ENCODE assay signal across 16 cellular contexts in genomic region chr12:4140607-4141301, GRCh38.
A peak's percentile ranks its signal among the peaks of the same experiment; 100 is the strongest.
DNase-seq lines count a peak whose midpoint lies in the region; ATAC-seq and TF ChIP-seq lines count a peak whose summit lies in the region.
"Had no signal": no experiment of that assay in that cellular context is flagged by ENCODE, and none has a peak within 500 bp of the region (broad histone marks: within the 10 kb centered on the region; RNA-seq: fewer than 3 reads in every experiment).

No MANE protein-coding gene starts in this region.

- no peaks in the 10 kb centered on the region for H3K9me3 ChIP-seq in prostate gland

- H3K79me2 ChIP-seq in GM23338 (replicated peaks; ENCODE audit: insufficient read depth) = no peaks in the 10 kb centered on the region

- H3K9me2 ChIP-seq in GM23338 (ENCODE audit: insufficient read depth) = no peaks in the 10 kb centered on the region

- H3K4me1 ChIP-seq in GM23338 (ENCODE audit: insufficient read depth) (peaks cover 35% of the 10 kb centered on the region), prostate gland (replicated peaks) (no peaks in the 10 kb centered on the region)

- DNase-seq in activated CD4-positive, alpha-beta T cell treated with anti-CD3 and anti-CD28 coated beads, Interleukin-2, amount 10 ng/mL, durations not matched to agents 24 days and 14 days = no peak
- no peak for DNase-seq in activated CD4-positive, alpha-beta T cell treated with anti-CD3 and anti-CD28 coated beads, Interleukin-2, amount 50 U/mL, for 4 hours
- DNase-seq in GM23338 (ENCODE audit: low spot score) (no peak), erythroblast (lab: John Stamatoyannopoulos, UW) (no peak), prostate gland (ENCODE audit: low spot score) (no peak)
- DNase-seq in activated CD8-positive, alpha-beta memory T cell treated with anti-CD3 and anti-CD28 coated beads, Interleukin-2, amount 50 U/mL, for 48 hours = peak; percentile 55
- no peak for DNase-seq in stimulated activated CD4-positive, alpha-beta T cell treated with anti-CD3 and anti-CD28 coated beads, Interleukin-12 subunit alpha, Interleukin-12 subunit beta, amount 100 ng/mL, for 4 hours
- DNase-seq: NCI-H1436 treated with DMSO at 0.1 percent for 48 hours; NCI-H82; SHP77 treated with DMSO at 0.1 percent for 48 hours; stimulated activated CD4-positive, alpha-beta T cell treated with anti-CD3 and anti-CD28 coated beads, Interleukin-2, amount 100 ng/mL, for 24 hours had no signal

- ATAC-seq in GM23338 = peak; percentile 44

- WGBS in prostate gland = 92% methylated on average over 8 of the region's 8 CpGs

- intact Hi-C loops in activated CD4-positive, alpha-beta T cell treated with anti-CD3 and anti-CD28 coated beads, Interleukin-2, amount 10 ng/mL, durations not matched to agents 24 days and 14 days (cut with micrococcal nuclease) = loop anchor here (10.0 kb wide), 2 partner anchors 166 to 364 kb away; no protein-coding TSS in a partner anchor
- intact Hi-C loops in prostate gland (cut with DNase I) = no loop called here

- TF ChIP-seq POLR2A in erythroblast (IDR thresholded peaks at IDR 0.05; ENCODE audit: low read length) = no peak
- no peak for TF ChIP-seq POLR2A in prostate gland (IDR thresholded peaks at IDR 0.05)

- H3K4me3 Mint-ChIP-seq in activated CD4-positive, alpha-beta T cell treated with anti-CD3 and anti-CD28 coated beads, Interleukin-2, amount 10 ng/mL, durations not matched to agents 24 days and 14 days = peak overlapping the region; percentile 19
- H3K4me3 Mint-ChIP-seq in GM23338 = no peak overlapping the region
- no peak overlapping the region for H3K4me3 Mint-ChIP-seq in nephron

- no peaks in the 10 kb centered on the region for H4K20me1 ChIP-seq in GM23338 (replicated peaks; ENCODE audit: insufficient read depth)

- H3K27ac ChIP-seq in GM23338 (ENCODE audit: low read depth) (no peak overlapping the region), prostate gland (no peak overlapping the region)
- H3K27ac ChIP-seq: epithelial cell of prostate, VCaP had no signal

- no peaks in the 10 kb centered on the region for H3K27me3 Mint-ChIP-seq in activated CD4-positive, alpha-beta T cell treated with anti-CD3 and anti-CD28 coated beads, Interleukin-2, amount 10 ng/mL, durations not matched to agents 24 days and 14 days
- H3K27me3 Mint-ChIP-seq in GM23338 (ENCODE audit: insufficient read depth, low read depth, poor library complexity) = peaks cover 8% of the 10 kb centered on the region
- H3K27me3 Mint-ChIP-seq in nephron (ENCODE audit: low read depth) = peaks cover 12% of the 10 kb centered on the region
- H3K27me3 Mint-ChIP-seq: naive thymus-derived CD4-positive, alpha-beta T cell had no signal

- H3K27ac Mint-ChIP-seq in activated CD4-positive, alpha-beta T cell treated with anti-CD3 and anti-CD28 coated beads, Interleukin-2, amount 10 ng/mL, durations not matched to agents 24 days and 14 days = peak overlapping the region; percentile 96
- H3K27ac Mint-ChIP-seq in GM23338 (no peak overlapping the region), nephron (peak overlapping the region; percentile 34 to 80 (median 56))
- H3K27ac Mint-ChIP-seq: progenitor cell of endocrine pancreas had no signal

- peak overlapping the region; percentile 92 for H2AFZ ChIP-seq in GM23338

- 0 out of 2 replicates have a peak overlapping the region, but pooled peaks have one; percentile 3 for H3K4me3 ChIP-seq in GM23338
- H3K4me3 ChIP-seq in prostate gland = no peak overlapping the region

- no peaks in the 10 kb centered on the region for H3K36me3 ChIP-seq in GM23338 (ENCODE audit: insufficient read depth)
- H3K36me3 ChIP-seq in prostate gland = no peaks in the 10 kb centered on the region

- H3K27me3 ChIP-seq in GM23338 (ENCODE audit: insufficient read depth) (no peaks in the 10 kb centered on the region), prostate gland (replicated peaks; ENCODE audit: insufficient read depth) (no peaks in the 10 kb centered on the region)

- H3K36me3 Mint-ChIP-seq in activated CD4-positive, alpha-beta T cell treated with anti-CD3 and anti-CD28 coated beads, Interleukin-2, amount 10 ng/mL, durations not matched to agents 24 days and 14 days (ENCODE audit: low read depth) = peaks cover 1% of the 10 kb centered on the region
- H3K36me3 Mint-ChIP-seq in GM23338 (ENCODE audit: low read depth) (peaks cover 14% of the 10 kb centered on the region; the same call in 2 of the 3 replicates), nephron (ENCODE audit: low read depth) (no peaks in the 10 kb centered on the region)

- H3K9me3 Mint-ChIP-seq in activated CD4-positive, alpha-beta T cell treated with anti-CD3 and anti-CD28 coated beads, Interleukin-2, amount 10 ng/mL, durations not matched to agents 24 days and 14 days = peaks cover under 1% of the 10 kb centered on the region
- H3K9me3 Mint-ChIP-seq in GM23338 (peaks cover 13% of the 10 kb centered on the region), nephron (peaks cover 7% of the 10 kb centered on the region)

- TF ChIP-seq CTCF in GM23338 (conservative IDR thresholded peaks at IDR 0.05; ENCODE audit: low read depth in 2 of 2) (0 out of 4 replicates have a peak, but pooled peaks of 1 of the 2 experiments have one; percentile 4), nephron (IDR thresholded peaks at IDR 0.05; ENCODE audit: unreplicated experiment in 3 of 3) (no peak), prostate gland (IDR thresholded peaks at IDR 0.05) (no peak)

- no peak overlapping the region for H3K4me2 ChIP-seq in GM23338

- peaks cover 4% of the 10 kb centered on the region; the same call in 1 of the 2 replicates for H3F3A ChIP-seq in GM23338 (replicated peaks; ENCODE audit: low read depth)

- peaks cover 79% of the 10 kb centered on the region for H3K4me1 Mint-ChIP-seq in activated CD4-positive, alpha-beta T cell treated with anti-CD3 and anti-CD28 coated beads, Interleukin-2, amount 10 ng/mL, durations not matched to agents 24 days and 14 days
- H3K4me1 Mint-ChIP-seq in GM23338 (peaks cover 40% of the 10 kb centered on the region), nephron (peaks cover 37% of the 10 kb centered on the region)

TF ChIP-seq in GM23338, 12 proteins besides CTCF, POLR2A, EP300 and RAD21 (continues in another document):
- TF ChIP-seq EZH2 (IDR thresholded peaks at IDR 0.05; ENCODE audit: low read depth, unreplicated experiment) (no peak), NANOG (IDR thresholded peaks at IDR 0.05; ENCODE audit: borderline replicate concordance) (no peak), POLR2AphosphoS5 (IDR thresholded peaks at IDR 0.05; ENCODE audit: low read depth) (no peak), EZH2phosphoT487 (IDR thresholded peaks at IDR 0.05; ENCODE audit: unreplicated experiment) (no peak), CREB1 (CRISPR knock-in tag; IDR thresholded peaks at IDR 0.05; ENCODE audit: low read depth) (no peak)
- TF ChIP-seq, protein P1, sequence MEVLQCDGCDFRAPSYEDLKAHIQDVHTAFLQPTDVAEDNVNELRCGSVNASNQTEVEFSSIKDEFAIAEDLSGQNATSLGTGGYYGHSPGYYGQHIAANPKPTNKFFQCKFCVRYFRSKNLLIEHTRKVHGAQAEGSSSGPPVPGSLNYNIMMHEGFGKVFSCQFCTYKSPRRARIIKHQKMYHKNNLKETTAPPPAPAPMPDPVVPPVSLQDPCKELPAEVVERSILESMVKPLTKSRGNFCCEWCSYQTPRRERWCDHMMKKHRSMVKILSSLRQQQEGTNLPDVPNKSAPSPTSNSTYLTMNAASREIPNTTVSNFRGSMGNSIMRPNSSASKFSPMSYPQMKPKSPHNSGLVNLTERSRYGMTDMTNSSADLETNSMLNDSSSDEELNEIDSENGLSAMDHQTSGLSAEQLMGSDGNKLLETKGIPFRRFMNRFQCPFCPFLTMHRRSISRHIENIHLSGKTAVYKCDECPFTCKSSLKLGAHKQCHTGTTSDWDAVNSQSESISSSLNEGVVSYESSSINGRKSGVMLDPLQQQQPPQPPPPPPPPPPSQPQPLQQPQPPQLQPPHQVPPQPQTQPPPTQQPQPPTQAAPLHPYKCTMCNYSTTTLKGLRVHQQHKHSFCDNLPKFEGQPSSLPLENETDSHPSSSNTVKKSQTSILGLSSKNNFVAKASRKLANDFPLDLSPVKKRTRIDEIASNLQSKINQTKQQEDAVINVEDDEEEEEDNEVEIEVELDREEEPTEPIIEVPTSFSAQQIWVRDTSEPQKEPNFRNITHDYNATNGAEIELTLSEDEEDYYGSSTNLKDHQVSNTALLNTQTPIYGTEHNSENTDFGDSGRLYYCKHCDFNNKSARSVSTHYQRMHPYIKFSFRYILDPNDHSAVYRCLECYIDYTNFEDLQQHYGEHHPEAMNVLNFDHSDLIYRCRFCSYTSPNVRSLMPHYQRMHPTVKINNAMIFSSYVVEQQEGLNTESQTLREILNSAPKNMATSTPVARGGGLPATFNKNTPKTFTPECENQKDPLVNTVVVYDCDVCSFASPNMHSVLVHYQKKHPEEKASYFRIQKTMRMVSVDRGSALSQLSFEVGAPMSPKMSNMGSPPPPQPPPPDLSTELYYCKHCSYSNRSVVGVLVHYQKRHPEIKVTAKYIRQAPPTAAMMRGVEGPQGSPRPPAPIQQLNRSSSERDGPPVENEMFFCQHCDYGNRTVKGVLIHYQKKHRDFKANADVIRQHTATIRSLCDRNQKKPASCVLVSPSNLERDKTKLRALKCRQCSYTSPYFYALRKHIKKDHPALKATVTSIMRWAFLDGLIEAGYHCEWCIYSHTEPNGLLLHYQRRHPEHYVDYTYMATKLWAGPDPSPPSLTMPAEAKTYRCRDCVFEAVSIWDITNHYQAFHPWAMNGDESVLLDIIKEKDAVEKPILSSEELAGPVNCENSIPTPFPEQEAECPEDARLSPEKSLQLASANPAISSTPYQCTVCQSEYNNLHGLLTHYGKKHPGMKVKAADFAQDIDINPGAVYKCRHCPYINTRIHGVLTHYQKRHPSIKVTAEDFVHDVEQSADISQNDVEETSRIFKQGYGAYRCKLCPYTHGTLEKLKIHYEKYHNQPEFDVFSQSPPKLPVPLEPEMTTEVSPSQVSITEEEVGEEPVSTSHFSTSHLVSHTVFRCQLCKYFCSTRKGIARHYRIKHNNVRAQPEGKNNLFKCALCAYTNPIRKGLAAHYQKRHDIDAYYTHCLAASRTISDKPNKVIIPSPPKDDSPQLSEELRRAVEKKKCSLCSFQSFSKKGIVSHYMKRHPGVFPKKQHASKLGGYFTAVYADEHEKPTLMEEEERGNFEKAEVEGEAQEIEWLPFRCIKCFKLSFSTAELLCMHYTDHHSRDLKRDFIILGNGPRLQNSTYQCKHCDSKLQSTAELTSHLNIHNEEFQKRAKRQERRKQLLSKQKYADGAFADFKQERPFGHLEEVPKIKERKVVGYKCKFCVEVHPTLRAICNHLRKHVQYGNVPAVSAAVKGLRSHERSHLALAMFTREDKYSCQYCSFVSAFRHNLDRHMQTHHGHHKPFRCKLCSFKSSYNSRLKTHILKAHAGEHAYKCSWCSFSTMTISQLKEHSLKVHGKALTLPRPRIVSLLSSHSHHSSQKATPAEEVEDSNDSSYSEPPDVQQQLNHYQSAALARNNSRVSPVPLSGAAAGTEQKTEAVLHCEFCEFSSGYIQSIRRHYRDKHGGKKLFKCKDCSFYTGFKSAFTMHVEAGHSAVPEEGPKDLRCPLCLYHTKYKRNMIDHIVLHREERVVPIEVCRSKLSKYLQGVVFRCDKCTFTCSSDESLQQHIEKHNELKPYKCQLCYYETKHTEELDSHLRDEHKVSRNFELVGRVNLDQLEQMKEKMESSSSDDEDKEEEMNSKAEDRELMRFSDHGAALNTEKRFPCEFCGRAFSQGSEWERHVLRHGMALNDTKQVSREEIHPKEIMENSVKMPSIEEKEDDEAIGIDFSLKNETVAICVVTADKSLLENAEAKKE (CRISPR knock-in tag; IDR thresholded peaks at IDR 0.05) = no peak
